ENCODE assay signal across 20 cellular contexts in the genomic region with DNA sequence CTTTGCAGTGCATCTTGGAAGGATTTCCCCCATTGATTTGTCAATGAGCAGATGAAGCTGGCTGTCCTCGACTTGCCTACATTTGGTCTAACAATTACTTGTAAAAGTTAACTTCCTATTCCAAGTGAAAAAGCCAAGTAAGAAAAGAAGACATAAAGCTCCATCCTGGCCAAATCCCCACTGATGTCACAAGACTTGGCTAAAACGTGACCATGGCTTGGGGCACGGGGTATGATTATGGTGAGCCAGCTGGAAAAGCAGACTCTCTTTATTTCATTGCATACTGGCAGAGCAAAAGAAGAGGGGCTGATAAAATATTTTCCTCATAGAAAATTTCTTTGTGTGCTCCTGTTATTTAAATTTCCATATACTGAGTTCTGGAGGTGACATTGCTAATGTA. TPM values are rescaled to one million over a fixed set of nuclear protein-coding genes. Genes with fewer than 3 reads are reported as not detected.
A peak's percentile ranks its signal among the peaks of the same experiment; 100 is the strongest.
DNase-seq lines count a peak whose midpoint lies in the region; ATAC-seq and TF ChIP-seq lines count a peak whose summit lies in the region.
"Had no signal": no experiment of that assay in that cellular context is flagged by ENCODE, and none has a peak within 500 bp of the region (broad histone marks: within the 10 kb centered on the region; RNA-seq: fewer than 3 reads in every experiment).

No MANE protein-coding gene starts in this region.

- H3K27ac ChIP-seq in right atrium auricular region, result peak overlapping the region in 1 of 2 donors; percentile 41
- H3K27ac ChIP-seq in gastroesophageal sphincter, result no peak overlapping the region
- H3K27ac ChIP-seq in parathyroid adenoma, result no peak overlapping the region
- H3K27ac ChIP-seq: 22Rv1, Peyer's patch, SJSA1 had no signal

- no peaks in the 10 kb centered on the region for H3K9me3 ChIP-seq in right atrium auricular region
- H3K9me3 ChIP-seq in gastroesophageal sphincter, result no peaks in the 10 kb centered on the region
- no peaks in the 10 kb centered on the region for H3K9me3 ChIP-seq in parathyroid adenoma (ENCODE audit: control insufficient read depth, low read length)
- H3K9me3 ChIP-seq: Peyer's patch, SJSA1 had no signal

- intact Hi-C loops in Right ventricle myocardium inferior (cut with DNase I), result no loop called here

- no peak overlapping the region for H3K9ac ChIP-seq in parathyroid adenoma

- H3K36me3 ChIP-seq in right atrium auricular region (no peaks in the 10 kb centered on the region), gastroesophageal sphincter (no peaks in the 10 kb centered on the region), parathyroid adenoma (ENCODE audit: control insufficient read depth, insufficient read depth, low read length) (no peaks in the 10 kb centered on the region)
- H3K36me3 ChIP-seq: BLaER1 treated with 17β-estradiol and CSF1 and Interleukin-3, amounts not matched to agents 10 nM and 100 nM; Peyer's patch; SJSA1 had no signal

- TF ChIP-seq POLR2A in gastroesophageal sphincter (IDR thresholded peaks at IDR 0.05), result no peak

- peak overlapping the region; percentile 79 for H2AFZ ChIP-seq in parathyroid adenoma

- TF ChIP-seq CTCF in right atrium auricular region (IDR thresholded peaks at IDR 0.05) (no peak), gastroesophageal sphincter (IDR thresholded peaks at IDR 0.05) (no peak), parathyroid adenoma (IDR thresholded peaks at IDR 0.05) (no peak)

- peak; percentile 50 for DNase-seq in Right ventricle myocardium inferior (ENCODE audit: missing footprints)
- no peak for DNase-seq in right atrium auricular region (ENCODE audit: low spot score)
- DNase-seq in activated CD4-positive, alpha-beta T cell treated with anti-CD3 and anti-CD28 coated beads, Interleukin-2, amount 50 U/mL, for 48 hours, result no peak
- no peak for DNase-seq in retina
- DNase-seq in DMS153 treated with DMSO at 0.1 percent for 48 hours (lab: John Stamatoyannopoulos, UW; ENCODE audit: unreplicated experiment), result no peak
- DNase-seq: Calu3; CD8-positive, alpha-beta T cell; Karpas-422; NCI-H1105 treated with DMSO at 0.1 percent for 48 hours; NCI-H2029 treated with DMSO at 0.1 percent for 48 hours; NCI-H524 treated with DMSO at 0.1 percent for 48 hours; NCI-H82; Peyer's patch had no signal

- H3K4me1 ChIP-seq in right atrium auricular region (peaks cover 0 to 8% of the 10 kb centered on the region in 2 donors), gastroesophageal sphincter (peaks cover 0 to 9% (median 0%) of the 10 kb centered on the region in 3 donors), parathyroid adenoma (peaks cover 6% of the 10 kb centered on the region)
- H3K4me1 ChIP-seq: Peyer's patch, SJSA1 had no signal

- H3K79me2 ChIP-seq in parathyroid adenoma, result no peaks in the 10 kb centered on the region

- WGBS in gastroesophageal sphincter (ENCODE audit: low coverage in 1 of 2), 2 donors, result 70 to 73% methylated on average over 2 of the region's 3 CpGs

- ATAC-seq in Right ventricle myocardium inferior (peak; percentile 67), gastroesophageal sphincter (peak; percentile 23), GM18861 (IDR thresholded peaks at IDR 0.05; ENCODE audit: unreplicated experiment) (no peak)
- ATAC-seq: CD8-positive, alpha-beta T cell had no signal

- TF ChIP-seq EP300 in gastroesophageal sphincter (IDR thresholded peaks at IDR 0.05), result no peak

- H3K4me3 ChIP-seq in right atrium auricular region (no peak overlapping the region), gastroesophageal sphincter (no peak overlapping the region), parathyroid adenoma (ENCODE audit: low read depth, low read length) (no peak overlapping the region)
- H3K4me3 ChIP-seq: BLaER1 treated with 17β-estradiol and CSF1 and Interleukin-3, amounts not matched to agents 10 nM and 100 nM; Peyer's patch; SJSA1 had no signal

- H3K4me2 ChIP-seq in parathyroid adenoma (ENCODE audit: low read length), result no peak overlapping the region

- H3K27me3 ChIP-seq in right atrium auricular region (no peaks in the 10 kb centered on the region), gastroesophageal sphincter (no peaks in the 10 kb centered on the region), parathyroid adenoma (ENCODE audit: control insufficient read depth, insufficient read depth, low read length) (no peaks in the 10 kb centered on the region)
- H3K27me3 ChIP-seq: BLaER1 treated with 17β-estradiol and CSF1 and Interleukin-3, amounts not matched to agents 10 nM and 100 nM; Peyer's patch; SJSA1 had no signal

RNA-seq across cellular contexts. Expression of a gene that starts 25.5 kb away (rescaled TPM):
- total RNA-seq in Right ventricle myocardium inferior, result 8.4 TPM
- total RNA-seq in right atrium auricular region, result 10 to 100 TPM in 1 of 2 donors, 1 to 10 TPM in 1; 9.1 to 24.0 TPM
- total RNA-seq in gastroesophageal sphincter, result 10 to 100 TPM; 34.4 to 62.4 (median 54.9) TPM
- total RNA-seq: CD8-positive, alpha-beta T cell; OCI-LY7 had no signal
